8 cellular contexts compared by ENCODE assay signal in the genomic region with DNA sequence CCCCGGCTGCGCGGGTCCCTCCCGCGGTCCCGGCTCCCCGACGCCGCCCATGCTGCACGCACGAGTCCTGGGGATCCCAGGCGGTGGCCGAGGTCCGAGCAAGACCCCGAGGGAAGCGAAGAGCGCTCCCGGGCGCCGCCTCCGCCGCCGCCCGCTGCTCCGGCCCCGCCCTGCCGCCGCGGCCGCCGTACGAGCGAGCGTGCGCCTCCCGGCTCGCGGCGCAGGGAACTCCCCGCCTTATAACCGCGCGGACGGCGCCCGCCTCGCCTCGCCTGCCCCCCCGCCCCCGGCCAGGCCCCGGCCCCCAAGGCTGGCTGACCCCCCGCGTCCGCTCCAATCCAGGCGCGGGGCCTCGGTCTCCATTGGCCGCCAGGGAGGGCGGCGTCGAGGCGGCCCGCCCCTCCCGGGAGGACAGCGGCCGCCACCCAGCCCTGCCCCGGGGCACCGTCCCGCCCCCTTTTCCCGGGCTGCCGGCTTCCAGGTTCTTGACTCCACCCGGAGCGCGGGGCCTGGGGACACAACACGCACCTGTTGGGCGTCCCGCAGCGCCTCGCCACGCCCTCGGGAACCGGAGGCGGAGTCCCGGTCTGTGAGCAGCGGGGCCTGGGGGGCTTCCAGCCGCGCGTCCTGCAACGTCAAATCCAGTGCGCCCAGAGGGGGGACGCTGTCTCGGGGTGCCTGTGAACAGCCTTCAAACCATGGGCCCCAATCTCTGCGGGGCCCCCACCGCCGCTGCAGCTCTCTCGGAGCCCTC. TPM values are rescaled to one million over a fixed set of nuclear protein-coding genes. Genes with fewer than 3 reads are reported as not detected.
DNase-seq lines count a peak whose midpoint lies in the region; ATAC-seq and TF ChIP-seq lines count a peak whose summit lies in the region.

A gene with protein sequence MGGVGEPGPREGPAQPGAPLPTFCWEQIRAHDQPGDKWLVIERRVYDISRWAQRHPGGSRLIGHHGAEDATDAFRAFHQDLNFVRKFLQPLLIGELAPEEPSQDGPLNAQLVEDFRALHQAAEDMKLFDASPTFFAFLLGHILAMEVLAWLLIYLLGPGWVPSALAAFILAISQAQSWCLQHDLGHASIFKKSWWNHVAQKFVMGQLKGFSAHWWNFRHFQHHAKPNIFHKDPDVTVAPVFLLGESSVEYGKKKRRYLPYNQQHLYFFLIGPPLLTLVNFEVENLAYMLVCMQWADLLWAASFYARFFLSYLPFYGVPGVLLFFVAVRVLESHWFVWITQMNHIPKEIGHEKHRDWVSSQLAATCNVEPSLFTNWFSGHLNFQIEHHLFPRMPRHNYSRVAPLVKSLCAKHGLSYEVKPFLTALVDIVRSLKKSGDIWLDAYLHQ (minus strand): TSS at position 215 of the 754 bp plus-strand sequence. CDS start 164 bp downstream, at position 51.

- no peak within 1 kb of the TSS for H3K18ac ChIP-seq in mesendoderm (ENCODE audit: low read length)

- no peak within 1 kb of the TSS for H2AK5ac ChIP-seq in mesendoderm (ENCODE audit: low read length)

- H3K79me2 ChIP-seq in mesendoderm (ENCODE audit: control insufficient read depth, insufficient read depth, low read length) = no peaks in the 10 kb centered on the region

- no peak within 1 kb of the TSS for H2BK5ac ChIP-seq in mesendoderm (ENCODE audit: low read length)

- no peaks in the 10 kb centered on the region for H3K79me1 ChIP-seq in mesendoderm (ENCODE audit: low read length)

- no peak within 1 kb of the TSS for H3K4ac ChIP-seq in mesendoderm (ENCODE audit: low read depth, low read length)

- peaks cover 3% of the 10 kb centered on the region for H3K4me1 ChIP-seq in mesendoderm (ENCODE audit: control insufficient read depth, low read depth, low read length)

- ATAC-seq in GM19023 (IDR thresholded peaks at IDR 0.05; ENCODE audit: unreplicated experiment) = peak; percentile 70
- ATAC-seq in HG03460 (IDR thresholded peaks at IDR 0.05; ENCODE audit: unreplicated experiment) = peak; percentile 61

- DNase-seq in AG09309 (ENCODE audit: low read depth) (no peak), NOMO-1 (lab: John Stamatoyannopoulos, UW; ENCODE audit: unreplicated experiment in 2 of 2) (peak; percentile 32 to 70), activated T-cell treated with anti-CD3 and anti-CD28 coated beads for 1 hour (ENCODE audit: low read depth) (peak; percentile 30), endothelial cell (ENCODE audit: low spot score) (peak; percentile 69), mesendoderm (peak; percentile 78)
- DNase-seq in stimulated activated CD8-positive, alpha-beta memory T cell treated with anti-CD3 and anti-CD28 coated beads, Interleukin-2, amount 100 ng/mL, for 1 hour (ENCODE audit: low read depth in 2 of 2) = peak; percentile 21 to 27

- H3K9ac ChIP-seq in mesendoderm (ENCODE audit: low read length) = peak within 1 kb of the TSS; percentile 61

- H4K8ac ChIP-seq in mesendoderm (ENCODE audit: low read depth, low read length) = no peak within 1 kb of the TSS

- no peaks in the 10 kb centered on the region for H3K36me3 Mint-ChIP-seq in endothelial cell (ENCODE audit: low read depth, unreplicated experiment)

- peak within 1 kb of the TSS; percentile 94 for H3K4me2 ChIP-seq in mesendoderm (ENCODE audit: low read length)

- no peak within 1 kb of the TSS for H3K23ac ChIP-seq in mesendoderm (ENCODE audit: low read length)

- no peak for TF ChIP-seq CTCF in AG09309 (IDR thresholded peaks at IDR 0.05; ENCODE audit: control insufficient read depth, insufficient read depth, low read depth, low read length, missing control alignments)
- no peak for TF ChIP-seq CTCF in endothelial cell (IDR thresholded peaks at IDR 0.05; ENCODE audit: unreplicated experiment)

- no peak within 1 kb of the TSS for H2BK15ac ChIP-seq in mesendoderm (replicated peaks; ENCODE audit: low read depth)

- H3K27me3 Mint-ChIP-seq in endothelial cell (ENCODE audit: unreplicated experiment) = peaks cover 5% of the 10 kb centered on the region

- H3K56ac ChIP-seq in mesendoderm (ENCODE audit: low read length) = peak within 1 kb of the TSS; percentile 89

- H3K4me3 ChIP-seq in AG09309 (ENCODE audit: control insufficient read depth, low read depth, low read length) = peak within 1 kb of the TSS; percentile 99
- peak within 1 kb of the TSS; percentile 44 for H3K4me3 ChIP-seq in mesendoderm (ENCODE audit: low read length)

- no peaks in the 10 kb centered on the region for H3K9me3 Mint-ChIP-seq in endothelial cell (ENCODE audit: unreplicated experiment)

- WGBS in mesendoderm (ENCODE audit: extremely low coverage, insufficient coverage, low lambda C conversion rate) = no CpG with 5 or more reads among the region's 96 CpGs

- no peaks in the 10 kb centered on the region for H3K27me3 ChIP-seq in mesendoderm (ENCODE audit: insufficient read depth, low read length, poor library complexity)

- no peaks in the 10 kb centered on the region for H3K36me3 ChIP-seq in mesendoderm (ENCODE audit: control insufficient read depth, insufficient read depth, low read length)

- H3K4me3 Mint-ChIP-seq in endothelial cell (ENCODE audit: unreplicated experiment) = peak within 1 kb of the TSS; percentile 83

- H3K4me1 Mint-ChIP-seq in endothelial cell (ENCODE audit: unreplicated experiment) = no peaks in the 10 kb centered on the region

- no peak within 1 kb of the TSS for H3K27ac ChIP-seq in mesendoderm (ENCODE audit: low read depth, low read length)

- H2BK120ac ChIP-seq in mesendoderm (ENCODE audit: low read depth, low read length) = no peak within 1 kb of the TSS

- no peak within 1 kb of the TSS for H4K5ac ChIP-seq in mesendoderm (ENCODE audit: low read length)

- no peak within 1 kb of the TSS for H3K27ac Mint-ChIP-seq in endothelial cell (ENCODE audit: unreplicated experiment)

RNA-seq across cellular contexts. Expression of the gene that starts here (rescaled TPM):
- total RNA-seq in endothelial cell (ENCODE audit: unreplicated experiment) = 42.0 TPM
- polyA plus RNA-seq in mesendoderm (2013, experiment 1 of 2) = 14.4 TPM
- polyA plus RNA-seq in mesendoderm (2013, experiment 2 of 2) = 13.9 TPM
